ENCODE assay signal across 8 cellular contexts in genomic region chr5:55994998-55995914, GRCh38. TPM values are rescaled to one million over a fixed set of nuclear protein-coding genes. Genes with fewer than 3 reads are reported as not detected.
A peak's percentile ranks its signal among the peaks of the same experiment; 100 is the strongest.
DNase-seq lines count a peak whose midpoint lies in the region; ATAC-seq, FAIRE-seq and TF ChIP-seq lines count a peak whose summit lies in the region.

No MANE protein-coding gene starts in this region.

- FAIRE-seq in urothelium cell line (lab: Jason Lieb, UNC): no peak

- intact Hi-C loops in left ventricle myocardium superior (cut with micrococcal nuclease) (no loop called here), prostate gland (cut with DNase I) (loop anchor here (10.0 kb wide), 1 partner anchor 1180 kb away; the partner anchor contains the start of gene GPBP1)

- peak; percentile 91 for TF ChIP-seq POLR2A in prostate gland (IDR thresholded peaks at IDR 0.05)

- H3K9me3 ChIP-seq in prostate gland: no peaks in the 10 kb centered on the region

- H3K27ac ChIP-seq in prostate gland: peak overlapping the region; percentile 98 to 99

- no peaks in the 10 kb centered on the region for H3K27me3 ChIP-seq in prostate gland (replicated peaks; ENCODE audit: insufficient read depth)

- peaks cover 6% of the 10 kb centered on the region for H3K4me1 ChIP-seq in prostate gland (replicated peaks)

- no peaks in the 10 kb centered on the region for H3K36me3 ChIP-seq in prostate gland

- peak; percentile 50 for DNase-seq in NCI-H146 treated with DMSO at 0.1 percent for 48 hours (lab: John Stamatoyannopoulos, UW; ENCODE audit: unreplicated experiment)
- peak; percentile 92 to 97 (median 94) for DNase-seq in T-helper 1 cell
- peak; percentile 59 to 98 (median 96) for DNase-seq in amygdala (lab: John Stamatoyannopoulos, UW)
- DNase-seq in left ventricle myocardium superior: peak; percentile 99
- peak; percentile 98 for DNase-seq in prostate gland (ENCODE audit: low spot score)
- DNase-seq in urothelium cell line (ENCODE audit: low spot score): peak; percentile 99

- under 1% methylated on average over 67 of the region's 70 CpGs for WGBS in prostate gland

- peak; percentile 36 to 75 (median 44) for TF ChIP-seq CTCF in prostate gland (IDR thresholded peaks at IDR 0.05)

- ATAC-seq in GM18498 (IDR thresholded peaks at IDR 0.05; ENCODE audit: unreplicated experiment) (peak; percentile 97), HG02885 (IDR thresholded peaks at IDR 0.05; ENCODE audit: poor library complexity, unreplicated experiment) (peak; percentile 97), left ventricle myocardium superior (peak; percentile 97)

- H3K4me3 ChIP-seq in prostate gland: peak overlapping the region; percentile 64 to 94

RNA-seq across cellular contexts. Expression of gene IL6ST, which starts 0.5 kb away (rescaled TPM):
- 153 TPM for total RNA-seq in left ventricle myocardium superior
- 100 to 1,000 TPM; 186 to 228 TPM for total RNA-seq in prostate gland

Comparison
In these comparisons a context has a peak if more than half of its experiments do, and no peak if none do; other contexts are left out.
1. Peak in every context shown above with its lines: DNase-seq, ATAC-seq, H3K4me3 ChIP-seq and H3K27ac ChIP-seq.